ENCODE assay signal across 12 cellular contexts in the genomic region with DNA sequence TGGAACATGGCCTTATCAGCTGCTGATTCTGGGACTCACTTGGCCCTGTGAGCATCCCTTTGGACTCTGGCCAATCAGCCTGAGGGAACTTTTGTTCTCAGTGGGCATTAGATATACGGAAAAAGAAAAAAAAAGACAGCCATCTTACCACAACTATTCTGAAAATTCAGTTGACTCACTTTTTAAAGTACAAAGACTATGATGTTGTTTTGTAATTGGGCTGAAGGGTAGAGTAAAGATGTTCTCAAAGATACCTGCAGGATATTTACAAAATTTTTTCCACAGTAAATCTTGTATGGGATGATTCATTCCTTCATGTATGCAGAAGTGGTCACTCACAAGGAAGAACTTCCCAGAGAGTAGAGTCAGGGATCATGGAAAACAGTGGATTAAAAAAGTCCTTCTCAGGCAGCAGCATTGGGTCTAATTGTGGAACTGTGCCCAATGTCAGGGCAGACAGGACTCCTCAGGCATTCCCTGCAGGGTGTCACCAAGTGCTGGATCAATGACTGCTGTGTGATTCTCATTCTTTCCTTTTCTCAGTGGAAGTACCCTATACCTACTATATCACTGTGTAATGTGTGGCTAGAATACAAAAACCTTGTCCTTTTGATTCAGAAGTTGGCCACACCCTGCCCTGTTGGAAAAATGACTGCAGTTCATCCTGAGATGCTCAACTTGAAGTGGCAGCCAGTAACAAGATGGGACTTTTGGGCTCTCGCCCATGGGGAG. TPM values are rescaled to one million over a fixed set of nuclear protein-coding genes. Genes with fewer than 3 reads are reported as not detected.
DNase-seq lines count a peak whose midpoint lies in the region; ATAC-seq and TF ChIP-seq lines count a peak whose summit lies in the region.
"Had no signal": no experiment of that assay in that cellular context is flagged by ENCODE, and none has a peak within 500 bp of the region (broad histone marks: within the 10 kb centered on the region; RNA-seq: fewer than 3 reads in every experiment).

No MANE protein-coding gene starts in this region.

- TF ChIP-seq CTCF in epithelial cell of esophagus (IDR thresholded peaks at IDR 0.05; ENCODE audit: insufficient read depth, low read depth, low read length, missing control alignments) (no peak), nephron progenitor cell (IDR thresholded peaks at IDR 0.05) (no peak)

- no peaks in the 10 kb centered on the region for H3K9me3 Mint-ChIP-seq in nephron progenitor cell
- H3K9me3 Mint-ChIP-seq: activated naive CD4-positive, alpha-beta T cell treated with anti-CD3 and anti-CD28 coated beads for 36 hours had no signal

- DNase-seq in GM04503 (ENCODE audit: low read depth) = peak; percentile 81
- DNase-seq in RPMI7951 (ENCODE audit: low read depth) = peak; percentile 99
- DNase-seq in epithelial cell of esophagus (ENCODE audit: low read depth) = peak; percentile 95
- DNase-seq in skeletal muscle cell (ENCODE audit: low read depth) = peak; percentile 79
- no peak for DNase-seq in nephron progenitor cell
- no peak for DNase-seq in Kasumi-1 (lab: John Stamatoyannopoulos, UW)
- no peak for DNase-seq in sciatic nerve (ENCODE audit: low spot score)
- DNase-seq: activated CD4-positive, alpha-beta T cell treated with anti-CD3 and anti-CD28 coated beads for 48 hours; activated naive CD4-positive, alpha-beta T cell treated with anti-CD3 and anti-CD28 coated beads for 36 hours; NCI-H524; small intestine had no signal

- H3K4me1 Mint-ChIP-seq in nephron progenitor cell = peaks cover 7% of the 10 kb centered on the region

- H3K36me3 Mint-ChIP-seq in nephron progenitor cell (ENCODE audit: low read depth) = no peaks in the 10 kb centered on the region

- intact Hi-C loops in sciatic nerve (cut with DNase I) = no loop called here

- no peak overlapping the region for H3K4me3 Mint-ChIP-seq in nephron progenitor cell
- H3K4me3 Mint-ChIP-seq: activated naive CD4-positive, alpha-beta T cell treated with anti-CD3 and anti-CD28 coated beads for 36 hours had no signal

- H3K4me3 ChIP-seq in epithelial cell of esophagus (ENCODE audit: low read length) = no peak overlapping the region
- no peak overlapping the region for H3K4me3 ChIP-seq in skeletal muscle cell (ENCODE audit: low read depth, low read length)

- H3K27ac Mint-ChIP-seq in nephron progenitor cell = no peak overlapping the region
- H3K27ac Mint-ChIP-seq: activated naive CD4-positive, alpha-beta T cell treated with anti-CD3 and anti-CD28 coated beads for 36 hours had no signal

- H3K27me3 Mint-ChIP-seq in nephron progenitor cell (ENCODE audit: low read depth, poor library complexity) = peaks cover 9% of the 10 kb centered on the region

- ATAC-seq in sciatic nerve = no peak
- no peak for ATAC-seq in HG02885 (IDR thresholded peaks at IDR 0.05; ENCODE audit: poor library complexity, unreplicated experiment)

RNA-seq across cellular contexts. Expression of a gene that starts 35.4 kb away (rescaled TPM):
- not detected in 2 replicates for total RNA-seq in RPMI7951 (2014; rRNA removed; shearing (Covaris generic))
- total RNA-seq in sciatic nerve = 12.5 TPM
- total RNA-seq: activated naive CD4-positive, alpha-beta T cell treated with anti-CD3 and anti-CD28 coated beads for 36 hours had no signal

RNA-seq across cellular contexts. Expression of a gene that starts 35.8 kb away (rescaled TPM):
- total RNA-seq in RPMI7951 (2014; rRNA removed; shearing (Covaris generic)) = 10.7 and 18.1 TPM in 2 replicates
- total RNA-seq in sciatic nerve = 63.6 TPM

Comparison
In these comparisons a context has a peak if more than half of its experiments do, and no peak if none do; other contexts are left out.
1. DNase-seq: peak in GM04503 (single experiment), RPMI7951 (single experiment), epithelial cell of esophagus (single experiment) and skeletal muscle cell (single experiment); none in nephron progenitor cell (single experiment), Kasumi-1 (0 of 2) and sciatic nerve (single experiment).
2. RNA of a gene that starts 35.4 kb away (total RNA-seq): 12.5 TPM in sciatic nerve (single experiment); not detected in RPMI7951; every median in the first group is over 10 times any median in the second.